In genomic region chr14:68668531-68668930, GRCh38 we compare ENCODE assay signal across 1 cellular context.
TF ChIP-seq lines count a peak whose summit lies in the region.

No MANE protein-coding gene starts in this region.

TF ChIP-seq in IMR-90, 13 proteins besides CTCF, POLR2A, EP300 and RAD21 (continued from another document):
- TF ChIP-seq USF2 (IDR thresholded peaks at IDR 0.05; ENCODE audit: low read depth, low read length) (no peak), CEBPB (IDR thresholded peaks at IDR 0.05; ENCODE audit: low read depth, low read length) (no peak), SMC3 (IDR thresholded peaks at IDR 0.05; ENCODE audit: low read depth, low read length) (no peak), ELK1 (IDR thresholded peaks at IDR 0.05; ENCODE audit: borderline replicate concordance, low read depth, low read length) (no peak)
